9 cellular contexts compared by ENCODE assay signal in the genomic region with DNA sequence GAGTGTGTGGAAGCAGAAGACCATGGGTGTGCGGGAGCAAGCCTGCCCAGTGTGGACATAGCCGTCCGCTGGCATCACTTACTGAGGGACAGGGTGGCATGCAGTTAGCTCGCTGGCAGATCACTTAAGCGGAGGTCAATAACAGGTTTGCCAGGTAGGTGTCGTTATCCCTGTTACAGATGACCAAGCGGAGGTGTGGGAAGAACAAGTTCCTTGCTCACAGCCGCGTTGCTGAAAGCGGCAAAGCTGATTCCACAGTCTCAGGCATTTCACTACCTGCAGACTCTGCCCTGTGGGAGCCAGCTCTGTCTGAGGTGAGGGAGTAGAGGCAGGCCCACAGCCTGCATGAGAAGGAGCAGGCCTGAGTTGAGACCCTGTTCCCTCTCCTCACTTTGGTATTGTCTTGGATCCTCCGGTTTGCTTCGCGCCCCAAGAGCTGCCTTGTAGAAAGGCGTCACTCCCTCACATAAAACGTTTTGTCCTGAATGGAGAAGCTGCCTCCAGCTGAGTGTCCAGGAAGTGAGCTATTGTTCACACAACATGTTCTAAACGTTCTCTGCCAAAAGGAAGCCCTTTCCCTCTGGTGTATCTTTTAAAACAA.
DNase-seq lines count a peak whose midpoint lies in the region; ATAC-seq and TF ChIP-seq lines count a peak whose summit lies in the region.
"Had no signal": no experiment of that assay in that cellular context is flagged by ENCODE, and none has a peak within 500 bp of the region (broad histone marks: within the 10 kb centered on the region; RNA-seq: fewer than 3 reads in every experiment).

No MANE protein-coding gene starts in this region.

- H3K9me3 ChIP-seq in lower lobe of right lung, result no peaks in the 10 kb centered on the region
- no peaks in the 10 kb centered on the region for H3K9me3 ChIP-seq in upper lobe of left lung

- H3K27me3 ChIP-seq in lower lobe of right lung (ENCODE audit: low read depth) (no peaks in the 10 kb centered on the region), upper lobe of left lung (no peaks in the 10 kb centered on the region)

- WGBS in upper lobe of left lung, 2 donors, result 50 to 56% methylated on average over 16 of the region's 16 CpGs

- intact Hi-C loops in lower lobe of right lung (cut with DNase I), result no loop called here

- TF ChIP-seq POLR2A in upper lobe of left lung (IDR thresholded peaks at IDR 0.05), result no peak

- H3K27ac ChIP-seq in caudate nucleus (ENCODE audit: low read depth, low read length), result peak overlapping the region; percentile 82
- peak overlapping the region; percentile 87 for H3K27ac ChIP-seq in lower lobe of right lung
- peak overlapping the region; percentile 79 to 86 (median 84) for H3K27ac ChIP-seq in upper lobe of left lung

- DNase-seq in SKM-1 treated with dmso at 0.1 percent for 144 hours (lab: John Stamatoyannopoulos, UW; ENCODE audit: unreplicated experiment), result peak; percentile 9
- no peak for DNase-seq in SKM-1 (lab: John Stamatoyannopoulos, UW; ENCODE audit: unreplicated experiment)
- peak in 5 of 61 donors; percentile 19 to 54 (median 29) for DNase-seq in caudate nucleus (lab: John Stamatoyannopoulos, UW)
- no peak for DNase-seq in lower lobe of right lung
- DNase-seq in upper lobe of left lung, result peak in 1 of 2 donors; percentile 69
- no peak for DNase-seq in GOT3 (lab: John Stamatoyannopoulos, UW)
- DNase-seq in NOMO-1 treated with DMSO at 0.1 percent for 48 hours (lab: John Stamatoyannopoulos, UW; ENCODE audit: unreplicated experiment), result no peak
- DNase-seq in AG08396 (ENCODE audit: low spot score), result no peak
- DNase-seq: ACHN had no signal

- ATAC-seq in lower lobe of right lung, result peak; percentile 64 to 72
- ATAC-seq in upper lobe of left lung (ENCODE audit: low FRiP score in 2 of 2), result peak; percentile 54 to 71

- TF ChIP-seq CTCF in lower lobe of right lung (IDR thresholded peaks at IDR 0.05) (no peak), upper lobe of left lung (IDR thresholded peaks at IDR 0.05) (peak in 1 of 6 experiments; percentile 11)

- H3K4me3 ChIP-seq in lower lobe of right lung (no peak overlapping the region), upper lobe of left lung (no peak overlapping the region)

- peaks cover 22% of the 10 kb centered on the region for H3K36me3 ChIP-seq in lower lobe of right lung
- H3K36me3 ChIP-seq in upper lobe of left lung, result peaks cover 0 to 8% (median 0%) of the 10 kb centered on the region in 4 donors

- peak in 3 of 4 donors; percentile 12 to 86 (median 40) for TF ChIP-seq EP300 in upper lobe of left lung (IDR thresholded peaks at IDR 0.05)

- peaks cover 79% of the 10 kb centered on the region for H3K4me1 ChIP-seq in lower lobe of right lung
- peaks cover 73 to 85% (median 79%) of the 10 kb centered on the region in 4 donors for H3K4me1 ChIP-seq in upper lobe of left lung
